21 cellular contexts compared by ENCODE assay signal in genomic region chr15:69395460-69395859, GRCh38.
"Had no signal": no experiment of that assay in that cellular context is flagged by ENCODE, and none has a peak within 500 bp of the region (broad histone marks: within the 10 kb centered on the region; RNA-seq: fewer than 3 reads in every experiment).

No MANE protein-coding gene starts in this region.

- H3K4me3 Mint-ChIP-seq: activated CD4-positive, alpha-beta memory T cell treated with anti-CD3 and anti-CD28 coated beads for 36 hours; activated CD4-positive, alpha-beta T cell treated with anti-CD3 and anti-CD28 coated beads, Interleukin-2, amount 10 ng/mL, durations not matched to agents 7 days and 5 days; activated T-cell treated with anti-CD3 and anti-CD28 coated beads, Interleukin-2, amount 50 U/mL, for 4 hours; T-cell had no signal

- H3K4me3 ChIP-seq: SK-N-MC had no signal

- H3K27ac ChIP-seq: SK-N-MC, VCaP had no signal

- H3K9me3 Mint-ChIP-seq: activated CD4-positive, alpha-beta memory T cell treated with anti-CD3 and anti-CD28 coated beads for 36 hours; activated CD4-positive, alpha-beta T cell treated with anti-CD3 and anti-CD28 coated beads, Interleukin-2, amount 10 ng/mL, durations not matched to agents 7 days and 5 days; activated naive CD4-positive, alpha-beta T cell treated with anti-CD3 and anti-CD28 coated beads, Interleukin-2, amount 50 U/mL, for 72 hours; activated T-cell treated with anti-CD3 and anti-CD28 coated beads, Interleukin-2, amount 50 U/mL, for 4 hours; T-cell had no signal

- H3K36me3 Mint-ChIP-seq: activated CD4-positive, alpha-beta memory T cell treated with anti-CD3 and anti-CD28 coated beads for 36 hours; activated naive CD4-positive, alpha-beta T cell treated with anti-CD3 and anti-CD28 coated beads, Interleukin-2, amount 50 U/mL, for 72 hours; T-cell had no signal

- ATAC-seq: activated T-cell treated with anti-CD3 and anti-CD28 coated beads, Interleukin-2, amount 50 U/mL, for 4 hours; PC-3; T-cell had no signal

- H3K27ac Mint-ChIP-seq: activated CD4-positive, alpha-beta memory T cell treated with anti-CD3 and anti-CD28 coated beads for 36 hours; activated CD4-positive, alpha-beta T cell treated with anti-CD3 and anti-CD28 coated beads, Interleukin-2, amount 10 ng/mL, durations not matched to agents 7 days and 5 days; activated naive CD4-positive, alpha-beta T cell treated with anti-CD3 and anti-CD28 coated beads, Interleukin-2, amount 50 U/mL, for 72 hours; T-cell had no signal

- DNase-seq: activated CD4-positive, alpha-beta memory T cell treated with anti-CD3 and anti-CD28 coated beads for 36 hours; activated CD4-positive, alpha-beta T cell treated with anti-CD3 and anti-CD28 coated beads, Interleukin-2, amount 10 ng/mL, durations not matched to agents 7 days and 5 days; activated CD4-positive, CD25-positive, alpha-beta regulatory T cell; activated effector memory CD4-positive, alpha-beta T cell treated with anti-CD3 and anti-CD28 coated beads, Interleukin-2, amount 50 U/mL, for 16 hours; activated naive CD4-positive, alpha-beta T cell treated with Interleukin-2 at 50 U/mL for 16 hours; activated T-cell treated with anti-CD3 and anti-CD28 coated beads, Interleukin-2, amount 50 U/mL, for 4 hours; Kasumi-1; KBM-7; NCI-H1105 treated with DMSO at 0.1 percent for 48 hours; NCI-H1436 treated with DMSO at 0.1 percent for 48 hours; NCI-H187; NCI-H2081; NCI-H446; PC-3; SIG-M5; T-cell; T-helper 2 cell; T1000 had no signal
